ENCODE assay signal across 8 cellular contexts in the genomic region with DNA sequence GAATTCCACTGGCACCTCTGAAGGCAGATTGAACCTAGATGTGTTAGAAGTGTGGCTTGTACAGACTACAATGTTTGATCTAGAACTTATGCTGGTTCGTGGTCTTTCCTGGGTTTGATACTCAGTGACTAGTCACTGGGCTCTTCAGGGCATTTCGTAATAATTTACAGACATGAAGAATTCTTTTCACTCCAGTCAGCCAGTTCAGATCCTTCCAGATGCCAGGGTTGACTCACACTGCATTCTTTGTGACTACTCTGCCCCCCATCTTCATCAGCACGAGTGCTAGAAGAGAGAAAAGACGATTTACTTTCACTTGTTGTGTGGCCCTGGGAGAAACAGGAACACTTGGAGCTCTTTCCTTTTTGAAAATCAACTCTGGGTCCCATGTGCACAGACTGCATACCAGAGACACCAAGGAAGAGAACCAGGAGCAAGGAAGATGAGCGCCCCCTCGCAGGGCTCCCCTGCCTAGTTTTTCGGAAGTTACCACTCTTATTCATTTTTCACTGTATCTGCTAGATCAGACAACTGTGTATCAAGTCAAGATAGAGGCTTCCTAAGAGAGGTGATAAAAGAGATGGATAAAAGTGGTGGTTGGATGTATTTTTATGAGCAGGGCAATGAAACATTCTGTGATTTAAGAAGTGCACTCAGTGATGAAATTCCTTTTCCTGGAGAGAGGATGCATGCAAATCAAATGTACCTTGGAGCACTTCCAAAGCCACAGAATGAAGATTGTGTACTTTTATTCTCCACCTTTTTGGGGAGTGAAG. TPM values are rescaled to one million over a fixed set of nuclear protein-coding genes. Genes with fewer than 3 reads are reported as not detected.
DNase-seq lines count a peak whose midpoint lies in the region; FAIRE-seq and TF ChIP-seq lines count a peak whose summit lies in the region.

No MANE protein-coding gene starts in this region.

- H3K4me3 ChIP-seq in fibroblast of mammary gland (ENCODE audit: control insufficient read depth, low read depth, low read length), result peak overlapping the region; percentile 44

- POLR2A ChIA-PET in activated CD4-positive, alpha-beta memory T cell treated with anti-CD3 and anti-CD28 coated beads, Interleukin-2, amount 10 ng/mL, durations not matched to agents 7 days and 5 days (lab: Charles Lee), result no interaction called here

- H3K27me3 Mint-ChIP-seq in activated CD4-positive, alpha-beta memory T cell treated with anti-CD3 and anti-CD28 coated beads, Interleukin-2, amount 10 ng/mL, durations not matched to agents 7 days and 5 days, result no peaks in the 10 kb centered on the region

- H3K9me3 Mint-ChIP-seq in activated CD4-positive, alpha-beta memory T cell treated with anti-CD3 and anti-CD28 coated beads, Interleukin-2, amount 10 ng/mL, durations not matched to agents 7 days and 5 days, result no peaks in the 10 kb centered on the region

- CTCF ChIA-PET in activated CD4-positive, alpha-beta memory T cell treated with anti-CD3 and anti-CD28 coated beads, Interleukin-2, amount 10 ng/mL, durations not matched to agents 7 days and 5 days (lab: Charles Lee), result interaction anchor here (1.1 kb wide), 1 partner anchor 15 kb away, joined by 3 read pairs; no protein-coding TSS in a partner anchor

- H3K36me3 Mint-ChIP-seq in activated CD4-positive, alpha-beta memory T cell treated with anti-CD3 and anti-CD28 coated beads, Interleukin-2, amount 10 ng/mL, durations not matched to agents 7 days and 5 days (ENCODE audit: low read depth), result no peaks in the 10 kb centered on the region

- DNase-seq in DMS79 (lab: John Stamatoyannopoulos, UW) (peak; percentile 45), RCC 7860 (ENCODE audit: low spot score) (peak; percentile 93), fibroblast of mammary gland (ENCODE audit: low read depth) (peak; percentile 99), pulmonary artery endothelial cell (ENCODE audit: low read depth, low spot score) (peak; percentile 79), NCI-H2196 treated with DMSO at 0.1 percent for 48 hours (lab: John Stamatoyannopoulos, UW; ENCODE audit: unreplicated experiment) (no peak), NCI-H1105 treated with DMSO at 0.1 percent for 48 hours (lab: John Stamatoyannopoulos, UW) (no peak), middle frontal gyrus (ENCODE audit: extremely low spot score, low spot score) (no peak)
- DNase-seq in activated CD4-positive, alpha-beta memory T cell treated with anti-CD3 and anti-CD28 coated beads, Interleukin-2, amount 10 ng/mL, durations not matched to agents 7 days and 5 days, result no peak

- TF ChIP-seq CTCF in fibroblast of mammary gland (conservative IDR thresholded peaks at IDR 0.05; ENCODE audit: control insufficient read depth, insufficient read depth, low read depth, low read length), result no peak

- no peak overlapping the region for H3K4me3 Mint-ChIP-seq in activated CD4-positive, alpha-beta memory T cell treated with anti-CD3 and anti-CD28 coated beads, Interleukin-2, amount 10 ng/mL, durations not matched to agents 7 days and 5 days

- H3K4me1 Mint-ChIP-seq in activated CD4-positive, alpha-beta memory T cell treated with anti-CD3 and anti-CD28 coated beads, Interleukin-2, amount 10 ng/mL, durations not matched to agents 7 days and 5 days, result no peaks in the 10 kb centered on the region

- no peak overlapping the region for H3K27ac Mint-ChIP-seq in activated CD4-positive, alpha-beta memory T cell treated with anti-CD3 and anti-CD28 coated beads, Interleukin-2, amount 10 ng/mL, durations not matched to agents 7 days and 5 days

- FAIRE-seq in RCC 7860 (lab: Jason Lieb, UNC), result peak; percentile 92

RNA-seq across cellular contexts. Expression of a gene that starts 33.5 kb away (rescaled TPM):
- total RNA-seq in pulmonary artery endothelial cell, result 10.5 and 14.0 TPM in 2 replicates
- 100 to 1,000 TPM; 771 to 787 TPM for total RNA-seq in activated CD4-positive, alpha-beta memory T cell treated with anti-CD3 and anti-CD28 coated beads, Interleukin-2, amount 10 ng/mL, durations not matched to agents 7 days and 5 days

Comparison
In these comparisons a context has a peak if more than half of its experiments do, and no peak if none do; other contexts are left out.
1. DNase-seq: peak in DMS79 (single experiment), RCC 7860 (single experiment), fibroblast of mammary gland (single experiment) and pulmonary artery endothelial cell (single experiment); none in NCI-H2196 treated with DMSO at 0.1 percent for 48 hours (single experiment), NCI-H1105 treated with DMSO at 0.1 percent for 48 hours (single experiment), activated CD4-positive, alpha-beta memory T cell treated with anti-CD3 and anti-CD28 coated beads, Interleukin-2, amount 10 ng/mL, durations not matched to agents 7 days and 5 days (single experiment) and middle frontal gyrus (single experiment).
2. RNA of a gene that starts 33.5 kb away (total RNA-seq): 771 to 787 TPM in activated CD4-positive, alpha-beta memory T cell treated with anti-CD3 and anti-CD28 coated beads, Interleukin-2, amount 10 ng/mL, durations not matched to agents 7 days and 5 days; 10.5 to 14.0 TPM in pulmonary artery endothelial cell; every median in the first group is over 10 times any median in the second.